ENCODE assay signal across 34 cellular contexts in the genomic region with DNA sequence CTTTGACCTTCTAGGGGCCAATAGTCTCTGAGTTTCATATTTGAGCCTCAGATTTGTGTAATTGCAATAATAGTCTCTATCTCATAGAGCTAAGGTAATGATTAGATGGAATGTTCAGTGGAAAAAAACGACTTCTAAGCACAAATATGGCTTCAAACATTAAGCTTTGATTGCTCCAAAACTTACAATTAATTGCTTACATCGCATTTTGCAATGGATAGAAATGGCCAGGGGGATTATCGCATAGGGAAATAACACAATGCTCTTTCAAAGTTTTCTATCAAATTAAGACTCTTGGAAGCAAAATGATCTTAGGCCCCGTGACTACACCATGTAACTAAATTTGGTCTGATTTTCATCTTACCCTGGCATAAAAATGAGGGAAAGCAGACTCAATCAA.
"Had no signal": no experiment of that assay in that cellular context is flagged by ENCODE, and none has a peak within 500 bp of the region (broad histone marks: within the 10 kb centered on the region; RNA-seq: fewer than 3 reads in every experiment).

No MANE protein-coding gene starts in this region.

- FAIRE-seq: astrocyte, bronchial epithelial cell had no signal

- H3K27me3 ChIP-seq: adrenal gland, ascending aorta, body of pancreas, brain microvascular endothelial cell, breast epithelium, cardiac muscle cell had no signal

- H3K36me3 ChIP-seq: adrenal gland, ascending aorta, brain microvascular endothelial cell, breast epithelium, cardiac muscle cell had no signal

- H3K27ac ChIP-seq: adrenal gland, ascending aorta, body of pancreas, brain microvascular endothelial cell, breast epithelium, cardiac muscle cell had no signal

- DNase-seq: activated effector memory CD4-positive, alpha-beta T cell treated with anti-CD3 and anti-CD28 coated beads, Interleukin-2, amount 50 U/mL, for 16 hours; activated effector memory CD4-positive, alpha-beta T cell treated with Interleukin-2 at 50 U/mL for 16 hours; activated gamma-delta T cell; activated gamma-delta T cell treated with Interleukin-2 at 50 U/mL for 16 hours; activated naive CD4-positive, alpha-beta T cell; activated naive CD4-positive, alpha-beta T cell treated with anti-CD3 and anti-CD28 coated beads for 36 hours; activated naive CD4-positive, alpha-beta T cell treated with anti-CD3 and anti-CD28 coated beads, Interleukin-2, amount 10 ng/mL, durations not matched to agents 7 days and 5 days; activated naive CD4-positive, alpha-beta T cell treated with anti-CD3 and anti-CD28 coated beads, Interleukin-2, amount 50 U/mL, for 16 hours; activated naive CD4-positive, alpha-beta T cell treated with Interleukin-2 at 50 U/mL for 16 hours; activated naive CD8-positive, alpha-beta T cell treated with anti-CD3 and anti-CD28 coated beads for 36 hours; activated naive CD8-positive, alpha-beta T cell treated with anti-CD3 and anti-CD28 coated beads, Interleukin-2, amount 10 ng/mL, durations not matched to agents 7 days and 5 days; activated naive CD8-positive, alpha-beta T cell treated with anti-CD3 and anti-CD28 coated beads, Interleukin-2, amount 50 U/mL, for 24 hours; activated T-cell treated with anti-CD3 and anti-CD28 coated beads, Interleukin-2, amount 50 U/mL, for 1 hour; activated T-cell treated with anti-CD3 and anti-CD28 coated beads, Interleukin-2, amount 50 U/mL, for 24 hours; activated T-cell treated with anti-CD3 and anti-CD28 coated beads, Interleukin-2, amount 50 U/mL, for 4 hours; activated T-cell treated with anti-CD3 and anti-CD28 coated beads, Interleukin-2, amount 50 U/mL, for 48 hours; activated T-cell treated with anti-CD3 and anti-CD28 coated beads, Interleukin-2, amount 50 U/mL, for 72 hours; adrenal gland; amniotic stem cell; amygdala; anterior cingulate cortex; aorta; body of pancreas; brain microvascular endothelial cell; caudate nucleus; central memory CD4-positive, alpha-beta T cell; cerebellar nuclear complex had no signal

- ATAC-seq: activated naive CD4-positive, alpha-beta T cell treated with anti-CD3 and anti-CD28 coated beads, Interleukin-2, amount 50 U/mL, for 72 hours; activated naive CD8-positive, alpha-beta T cell treated with anti-CD3 and anti-CD28 coated beads, Interleukin-2, amount 50 U/mL, for 24 hours; activated T-cell treated with anti-CD3 and anti-CD28 coated beads, Interleukin-2, amount 50 U/mL, for 4 hours; activated T-cell treated with anti-CD3 and anti-CD28 coated beads, Interleukin-2, amount 50 U/mL, for 72 hours; activated T-helper 17 cell treated with anti-CD3 and anti-CD28 coated beads, Interleukin-2, amount 50 U/mL, for 72 hours; body of pancreas had no signal

- H3K4me1 ChIP-seq: adrenal gland, ascending aorta, body of pancreas, breast epithelium had no signal

- H3K4me3 ChIP-seq: adrenal gland, ascending aorta, body of pancreas, breast epithelium, cardiac muscle cell had no signal

- H3K9me3 ChIP-seq: adrenal gland, ascending aorta, body of pancreas, breast epithelium had no signal
